Comparison of ENCODE assay signal across 8 cellular contexts in the genomic region with DNA sequence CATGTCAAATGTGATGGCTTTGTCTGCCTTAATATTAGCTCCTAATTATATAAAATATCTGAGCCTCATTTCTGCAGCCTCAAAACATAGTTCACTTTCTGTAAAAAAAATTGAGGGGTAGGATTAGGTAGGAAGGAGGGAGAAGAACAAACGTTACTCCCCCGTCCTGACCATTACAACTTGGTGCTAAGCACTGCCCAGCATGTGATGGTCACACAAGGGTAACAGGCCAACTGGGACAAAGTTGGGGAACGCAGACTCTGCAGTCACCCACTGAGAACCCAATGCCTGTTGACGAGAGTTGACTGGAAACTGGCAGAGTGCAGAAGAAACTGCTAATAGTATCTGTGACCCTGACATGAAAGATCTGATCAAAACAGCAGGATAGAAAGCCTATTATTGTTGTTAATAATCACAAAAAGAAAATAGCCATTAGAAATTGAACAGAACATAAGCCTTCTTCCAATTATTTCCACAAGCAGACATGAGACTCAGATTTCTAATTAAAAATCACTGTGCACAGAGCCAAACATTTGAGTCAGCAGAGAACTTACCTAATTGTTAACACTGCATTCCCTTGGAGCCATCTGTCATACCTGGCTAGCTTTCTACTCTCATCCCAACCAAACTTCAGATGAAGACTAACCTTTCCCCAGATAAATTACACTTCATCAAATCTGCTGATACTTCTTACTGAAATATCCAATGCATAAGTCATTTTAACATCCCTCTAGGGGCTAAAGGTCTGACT. TPM values are rescaled to one million over a fixed set of nuclear protein-coding genes. Genes with fewer than 3 reads are reported as not detected.
DNase-seq lines count a peak whose midpoint lies in the region; ATAC-seq and TF ChIP-seq lines count a peak whose summit lies in the region.

No MANE protein-coding gene starts in this region.

- DNase-seq in CD1c-positive myeloid dendritic cell (ENCODE audit: extremely low spot score) (peak; percentile 72), chondrocyte (ENCODE audit: low spot score) (no peak), nucleus accumbens (lab: John Stamatoyannopoulos, UW) (peak in 33 of 56 donors; percentile 13 to 73 (median 45)), 8988T (no peak), NCI-H510A (lab: John Stamatoyannopoulos, UW) (no peak)
- DNase-seq in activated CD4-positive, alpha-beta memory T cell treated with anti-CD3 and anti-CD28 coated beads, Interleukin-2, amount 10 ng/mL, durations not matched to agents 7 days and 5 days, result no peak

- H3K27me3 Mint-ChIP-seq in chondrocyte (ENCODE audit: low read depth), result no peaks in the 10 kb centered on the region
- H3K27me3 Mint-ChIP-seq in activated CD4-positive, alpha-beta memory T cell treated with anti-CD3 and anti-CD28 coated beads, Interleukin-2, amount 10 ng/mL, durations not matched to agents 7 days and 5 days, result peaks cover 57% of the 10 kb centered on the region

- TF ChIP-seq CTCF in chondrocyte (IDR thresholded peaks at IDR 0.05), result no peak

- H3K4me3 Mint-ChIP-seq in chondrocyte (ENCODE audit: unreplicated experiment), result peak overlapping the region; percentile 63
- no peak overlapping the region for H3K4me3 Mint-ChIP-seq in activated CD4-positive, alpha-beta memory T cell treated with anti-CD3 and anti-CD28 coated beads, Interleukin-2, amount 10 ng/mL, durations not matched to agents 7 days and 5 days

- no peaks in the 10 kb centered on the region for H3K36me3 Mint-ChIP-seq in chondrocyte (ENCODE audit: low read depth)
- peaks cover 2% of the 10 kb centered on the region for H3K36me3 Mint-ChIP-seq in activated CD4-positive, alpha-beta memory T cell treated with anti-CD3 and anti-CD28 coated beads, Interleukin-2, amount 10 ng/mL, durations not matched to agents 7 days and 5 days (ENCODE audit: low read depth)

- no peaks in the 10 kb centered on the region for H3K9me3 Mint-ChIP-seq in chondrocyte (ENCODE audit: low read depth)
- no peaks in the 10 kb centered on the region for H3K9me3 Mint-ChIP-seq in activated CD4-positive, alpha-beta memory T cell treated with anti-CD3 and anti-CD28 coated beads, Interleukin-2, amount 10 ng/mL, durations not matched to agents 7 days and 5 days

- ATAC-seq in HG02938 (IDR thresholded peaks at IDR 0.05; ENCODE audit: unreplicated experiment) (peak; percentile 14), GM18861 (IDR thresholded peaks at IDR 0.05; ENCODE audit: unreplicated experiment) (no peak)

- CTCF ChIA-PET in activated CD4-positive, alpha-beta memory T cell treated with anti-CD3 and anti-CD28 coated beads, Interleukin-2, amount 10 ng/mL, durations not matched to agents 7 days and 5 days (lab: Charles Lee), result interaction anchor here (2.7 kb wide), 1 partner anchor 10 kb away, joined by 9 read pairs; no protein-coding TSS in a partner anchor

- POLR2A ChIA-PET in activated CD4-positive, alpha-beta memory T cell treated with anti-CD3 and anti-CD28 coated beads, Interleukin-2, amount 10 ng/mL, durations not matched to agents 7 days and 5 days (lab: Charles Lee), result no interaction called here

- H3K27ac Mint-ChIP-seq in chondrocyte (ENCODE audit: unreplicated experiment), result peak overlapping the region; percentile 96
- no peak overlapping the region for H3K27ac Mint-ChIP-seq in activated CD4-positive, alpha-beta memory T cell treated with anti-CD3 and anti-CD28 coated beads, Interleukin-2, amount 10 ng/mL, durations not matched to agents 7 days and 5 days

- H3K4me1 Mint-ChIP-seq in chondrocyte (ENCODE audit: low read depth), result peaks cover 87% of the 10 kb centered on the region
- peaks cover 23% of the 10 kb centered on the region for H3K4me1 Mint-ChIP-seq in activated CD4-positive, alpha-beta memory T cell treated with anti-CD3 and anti-CD28 coated beads, Interleukin-2, amount 10 ng/mL, durations not matched to agents 7 days and 5 days

RNA-seq across cellular contexts. Expression of a gene that starts 5.5 kb away (rescaled TPM):
- total RNA-seq in chondrocyte, result 84.1 to 107 TPM (median 107 TPM) in 3 replicates
- 1 to 10 TPM; 3.2 to 4.5 TPM for total RNA-seq in activated CD4-positive, alpha-beta memory T cell treated with anti-CD3 and anti-CD28 coated beads, Interleukin-2, amount 10 ng/mL, durations not matched to agents 7 days and 5 days

RNA-seq across cellular contexts. Expression of a gene that starts 34.0 kb away (rescaled TPM):
- 80.2 to 90.5 TPM (median 84.3 TPM) in 3 replicates for total RNA-seq in chondrocyte
- 100 to 1,000 TPM; 170 to 189 TPM for total RNA-seq in activated CD4-positive, alpha-beta memory T cell treated with anti-CD3 and anti-CD28 coated beads, Interleukin-2, amount 10 ng/mL, durations not matched to agents 7 days and 5 days

Comparison
In these comparisons a context has a peak if more than half of its experiments do, and no peak if none do; other contexts are left out.
1. DNase-seq: peak in CD1c-positive myeloid dendritic cell (single experiment) and nucleus accumbens (33 of 56); none in chondrocyte (single experiment), activated CD4-positive, alpha-beta memory T cell treated with anti-CD3 and anti-CD28 coated beads, Interleukin-2, amount 10 ng/mL, durations not matched to agents 7 days and 5 days (single experiment), 8988T (single experiment) and NCI-H510A (single experiment).
2. RNA of a gene that starts 5.5 kb away (total RNA-seq): 84.1 to 107 TPM in chondrocyte; 3.2 to 4.5 TPM in activated CD4-positive, alpha-beta memory T cell treated with anti-CD3 and anti-CD28 coated beads, Interleukin-2, amount 10 ng/mL, durations not matched to agents 7 days and 5 days; every median in the first group is over 10 times any median in the second.